8 cellular contexts compared by ENCODE assay signal in genomic region chr10:99560277-99561126, GRCh38. TPM values are rescaled to one million over a fixed set of nuclear protein-coding genes. Genes with fewer than 3 reads are reported as not detected.
A peak's percentile ranks its signal among the peaks of the same experiment; 100 is the strongest.
DNase-seq lines count a peak whose midpoint lies in the region; ATAC-seq and TF ChIP-seq lines count a peak whose summit lies in the region.

No MANE protein-coding gene starts in this region.

- H3K36me3 ChIP-seq in cardiac muscle cell = no peaks in the 10 kb centered on the region

- H3K36me3 Mint-ChIP-seq in naive thymus-derived CD8-positive, alpha-beta T cell = no peaks in the 10 kb centered on the region

- peaks cover 7 to 36% (median 12%) of the 10 kb centered on the region in 5 donors for H3K27me3 Mint-ChIP-seq in naive thymus-derived CD8-positive, alpha-beta T cell

- H3K9me3 Mint-ChIP-seq in naive thymus-derived CD8-positive, alpha-beta T cell = no peaks in the 10 kb centered on the region

- no peak overlapping the region for H3K27ac ChIP-seq in cardiac muscle cell
- H3K27ac ChIP-seq in VCaP = peak overlapping the region; percentile 37; the same call in 1 of the 2 replicates

- intact Hi-C loops in Right ventricle myocardium superior (cut with DNase I) = no loop called here

- peaks cover 0 to 9% (median 0%) of the 10 kb centered on the region in 4 donors for H3K4me1 Mint-ChIP-seq in naive thymus-derived CD8-positive, alpha-beta T cell

- POLR2A ChIA-PET in naive thymus-derived CD8-positive, alpha-beta T cell (lab: Charles Lee) = no interaction called here

- peaks cover 8% of the 10 kb centered on the region for H3K4me1 ChIP-seq in cardiac muscle cell (ENCODE audit: low read depth)

- no peak for ATAC-seq in Right ventricle myocardium superior (ENCODE audit: poor library complexity)
- ATAC-seq in naive thymus-derived CD8-positive, alpha-beta T cell = no peak
- no peak for ATAC-seq in HG02642 (IDR thresholded peaks at IDR 0.05; ENCODE audit: poor library complexity, unreplicated experiment)
- no peak for ATAC-seq in GM21529 (IDR thresholded peaks at IDR 0.05; ENCODE audit: unreplicated experiment)

- peaks cover 4% of the 10 kb centered on the region for H3K27me3 ChIP-seq in cardiac muscle cell

- no peaks in the 10 kb centered on the region for H3K9me3 ChIP-seq in cardiac muscle cell (ENCODE audit: low read depth)

- TF ChIP-seq CTCF in cardiac muscle cell (IDR thresholded peaks at IDR 0.05; ENCODE audit: low read depth, low read length) (peak; percentile 73), VCaP (conservative IDR thresholded peaks at IDR 0.05) (peak; percentile 84)

- H3K4me3 ChIP-seq in cardiac muscle cell = no peak overlapping the region

- H3K4me3 Mint-ChIP-seq in naive thymus-derived CD8-positive, alpha-beta T cell = no peak overlapping the region

- H3K27ac Mint-ChIP-seq in naive thymus-derived CD8-positive, alpha-beta T cell = no peak overlapping the region

- DNase-seq in cardiac muscle cell (ENCODE audit: low read depth in 1 of 2, low spot score in 1 of 2) (peak; percentile 69 to 90), Right ventricle myocardium superior (no peak), NCI-H1048 (lab: John Stamatoyannopoulos, UW) (peak; percentile 34)
- DNase-seq in effector CD8-positive, alpha-beta T cell (lab: John Stamatoyannopoulos, UW) = peak; percentile 6
- DNase-seq in naive thymus-derived CD8-positive, alpha-beta T cell = peak in 7 of 10 donors; percentile 7 to 44 (median 32)

RNA-seq across cellular contexts. Expression of gene NKX2-3, which starts 27.8 kb away (rescaled TPM):
- not detected in 2 replicates for total RNA-seq in cardiac muscle cell
- 0.39 TPM in 1 of 2 replicates, not detected in the other for polyA plus RNA-seq in cardiac muscle cell
- not detected for total RNA-seq in Right ventricle myocardium superior
- not detected for total RNA-seq in naive thymus-derived CD8-positive, alpha-beta T cell
- not detected for polyA plus RNA-seq in naive thymus-derived CD8-positive, alpha-beta T cell

RNA-seq across cellular contexts. Expression of gene SLC25A28, which starts 59.7 kb away (rescaled TPM):
- 15.3 and 34.5 TPM in 2 replicates for total RNA-seq in cardiac muscle cell
- polyA plus RNA-seq in cardiac muscle cell = 33.9 and 41.4 TPM in 2 replicates
- 40.9 TPM for total RNA-seq in Right ventricle myocardium superior
- total RNA-seq in naive thymus-derived CD8-positive, alpha-beta T cell = 10 to 100 TPM; 89.3 to 91.3 TPM
- polyA plus RNA-seq in naive thymus-derived CD8-positive, alpha-beta T cell = 10 to 100 TPM; 15.2 to 24.0 (median 17.4) TPM
